9 cellular contexts compared by ENCODE assay signal in genomic region chr2:11482473-11483031, GRCh38. TPM values are rescaled to one million over a fixed set of nuclear protein-coding genes. Genes with fewer than 3 reads are reported as not detected.
DNase-seq lines count a peak whose midpoint lies in the region; TF ChIP-seq lines count a peak whose summit lies in the region.
"Had no signal": no experiment of that assay in that cellular context is flagged by ENCODE, and none has a peak within 500 bp of the region (broad histone marks: within the 10 kb centered on the region; RNA-seq: fewer than 3 reads in every experiment).

No MANE protein-coding gene starts in this region.

- H3K9me3 Mint-ChIP-seq in chondrocyte (ENCODE audit: low read depth): no peaks in the 10 kb centered on the region
- H3K9me3 Mint-ChIP-seq: central memory CD8-positive, alpha-beta T cell had no signal

- TF ChIP-seq RAD21 in liver (IDR thresholded peaks at IDR 0.05): no peak

- no peaks in the 10 kb centered on the region for H3K9me3 ChIP-seq in liver (ENCODE audit: control insufficient read depth in 4 of 4, low read length in 3 of 4)
- no peaks in the 10 kb centered on the region for H3K9me3 ChIP-seq in thymus (ENCODE audit: control insufficient read depth)

- H3K27me3 ChIP-seq in liver (ENCODE audit: control insufficient read depth in 4 of 4, insufficient read depth in 4 of 4, low read length in 3 of 4) (no peaks in the 10 kb centered on the region), thymus (ENCODE audit: control insufficient read depth, insufficient read depth) (peaks cover 54% of the 10 kb centered on the region)

- H3K27me3 Mint-ChIP-seq in chondrocyte (ENCODE audit: low read depth): peaks cover 17% of the 10 kb centered on the region

- H3K36me3 ChIP-seq in liver (ENCODE audit: control insufficient read depth in 4 of 4, insufficient read depth in 3 of 4, low read depth in 1 of 4, low read length in 3 of 4) (no peaks in the 10 kb centered on the region), thymus (ENCODE audit: control insufficient read depth, insufficient read depth) (no peaks in the 10 kb centered on the region)

- H3K4me3 ChIP-seq in liver (ENCODE audit: low read depth in 1 of 3, low read length in 3 of 3) (peak overlapping the region in 2 of 3 donors; percentile 51 to 85), thymus (ENCODE audit: low read length) (peak overlapping the region; percentile 29)

- peaks cover 19% of the 10 kb centered on the region for H3K4me1 Mint-ChIP-seq in chondrocyte (ENCODE audit: low read depth)

- peak; percentile 34 for DNase-seq in NCI-H2196 (lab: John Stamatoyannopoulos, UW; ENCODE audit: unreplicated experiment)
- no peak for DNase-seq in NCI-H2196 treated with DMSO at 0.1 percent for 48 hours (lab: John Stamatoyannopoulos, UW; ENCODE audit: unreplicated experiment)
- DNase-seq in chondrocyte (ENCODE audit: low spot score): no peak
- DNase-seq in NCI-H2081 treated with DMSO at 0.1 percent for 48 hours (lab: John Stamatoyannopoulos, UW): no peak
- DNase-seq in NCI-H510A treated with DMSO at 0.1 percent for 48 hours (lab: John Stamatoyannopoulos, UW): no peak
- DNase-seq in NCI-H2171 (lab: John Stamatoyannopoulos, UW): no peak

- no peak overlapping the region for H3K27ac ChIP-seq in liver (ENCODE audit: low read depth in 1 of 2, low read length in 2 of 2)
- H3K27ac ChIP-seq in thymus (ENCODE audit: low read depth): no peak overlapping the region

- TF ChIP-seq CTCF in chondrocyte (IDR thresholded peaks at IDR 0.05): peak; percentile 15
- TF ChIP-seq CTCF in liver (IDR thresholded peaks at IDR 0.05; ENCODE audit: low read depth, low read length, missing input control): no peak

- 5% methylated on average over 69 of the region's 69 CpGs for WGBS in liver
- WGBS in thymus: 2% methylated on average over 69 of the region's 69 CpGs

- H3K27ac Mint-ChIP-seq in chondrocyte (ENCODE audit: unreplicated experiment): no peak overlapping the region

- H3K4me3 Mint-ChIP-seq in chondrocyte (ENCODE audit: unreplicated experiment): peak overlapping the region; percentile 84

- H3K9ac ChIP-seq in liver (ENCODE audit: low read depth in 1 of 2, low read length in 2 of 2): no peak overlapping the region

- H3K36me3 Mint-ChIP-seq in chondrocyte (ENCODE audit: low read depth): no peaks in the 10 kb centered on the region

- H3K4me1 ChIP-seq in liver (ENCODE audit: control insufficient read depth in 4 of 4, insufficient read depth in 4 of 4, low read length in 3 of 4): peaks cover 0 to 16% (median 6%) of the 10 kb centered on the region in 4 donors
- no peaks in the 10 kb centered on the region for H3K4me1 ChIP-seq in thymus (ENCODE audit: control insufficient read depth, insufficient read depth, low read length)

TF ChIP-seq in liver, 16 proteins besides CTCF, POLR2A, EP300 and RAD21:
- TF ChIP-seq RXRA (IDR thresholded peaks at IDR 0.05): no peak
- no peak for TF ChIP-seq YY1 (IDR thresholded peaks at IDR 0.05)
- no peak for TF ChIP-seq HNF4A (conservative IDR thresholded peaks at IDR 0.05)
- TF ChIP-seq TAF1 (conservative IDR thresholded peaks at IDR 0.05): no peak
- no peak for TF ChIP-seq JUND (IDR thresholded peaks at IDR 0.05)
- no peak for TF ChIP-seq EGR1 (IDR thresholded peaks at IDR 0.05; ENCODE audit: low read depth in 2 of 2)

RNA-seq across cellular contexts. Expression of gene E2F6, which starts 16.6 kb away (rescaled TPM):
- total RNA-seq in chondrocyte: 14.2 to 17.7 TPM (median 15.1 TPM) in 3 replicates
- 1 to 10 TPM; 4.2 to 7.7 TPM for total RNA-seq in liver
- 1 to 10 TPM; 3.5 to 5.4 TPM for polyA plus RNA-seq in liver
- 11.0 TPM for polyA plus RNA-seq in thymus

RNA-seq across cellular contexts. Expression of gene GREB1, which starts 51.3 kb away (rescaled TPM):
- total RNA-seq in chondrocyte (0.52 to 2.2 TPM (median 1.6 TPM) in 3 replicates), liver (1 to 10 TPM; 5.4 to 6.3 TPM)
- polyA plus RNA-seq in liver (1 to 10 TPM; 1.0 to 1.7 TPM), thymus (0.43 TPM)
